8 cellular contexts compared by ENCODE assay signal in the genomic region with DNA sequence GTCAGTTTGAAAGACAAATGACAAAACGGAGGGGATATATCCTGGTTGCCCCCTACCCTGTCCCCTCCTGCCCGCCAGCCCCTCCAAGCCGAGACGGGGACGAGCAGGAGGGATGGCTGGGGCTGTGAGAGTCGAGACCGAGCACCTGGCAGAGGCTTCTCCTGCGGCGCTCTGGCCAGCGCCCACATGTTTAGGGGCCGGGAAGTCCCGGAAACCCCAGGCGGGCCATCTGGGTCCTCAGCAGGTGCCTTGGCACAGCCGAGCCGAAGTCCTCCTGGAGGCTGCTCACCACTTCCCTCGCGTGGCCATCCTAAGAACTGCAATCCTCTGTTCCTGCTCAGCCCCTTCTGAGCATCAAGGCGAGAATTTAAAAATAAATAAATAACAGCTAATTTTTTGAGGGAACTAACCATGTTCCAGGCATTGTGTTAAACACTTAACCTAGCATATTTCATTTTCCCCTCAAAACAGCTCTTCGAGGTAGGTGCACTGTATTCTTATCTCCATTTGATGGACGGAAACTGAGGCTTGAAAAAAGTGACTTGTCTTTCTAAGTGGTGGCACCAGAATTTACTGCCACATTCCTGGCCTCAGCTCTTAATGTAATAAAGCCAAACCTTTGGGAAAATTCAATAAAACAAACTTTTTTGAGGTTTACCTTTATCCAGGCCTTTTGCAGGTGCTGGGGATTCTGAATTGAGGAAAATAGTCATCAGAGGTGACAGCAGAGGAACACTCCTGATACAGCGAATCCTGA. TPM values are rescaled to one million over a fixed set of nuclear protein-coding genes. Genes with fewer than 3 reads are reported as not detected.
DNase-seq lines count a peak whose midpoint lies in the region; ATAC-seq, FAIRE-seq and TF ChIP-seq lines count a peak whose summit lies in the region.

No MANE protein-coding gene starts in this region.

- TF ChIP-seq POLR2A in thyroid gland (IDR thresholded peaks at IDR 0.05) = no peak

- H3K36me3 ChIP-seq in MG63 = no peaks in the 10 kb centered on the region
- H3K36me3 ChIP-seq in SJCRH30 = no peaks in the 10 kb centered on the region
- no peaks in the 10 kb centered on the region for H3K36me3 ChIP-seq in osteoblast (ENCODE audit: insufficient read depth, low read length)
- H3K36me3 ChIP-seq in thyroid gland = no peaks in the 10 kb centered on the region

- intact Hi-C loops in thyroid gland (cut with DNase I) = loop anchor here (5.0 kb wide), 1 partner anchor 57 kb away; no protein-coding TSS in a partner anchor

- H3K4me2 ChIP-seq in osteoblast (ENCODE audit: insufficient read depth, low read length) = no peak overlapping the region

- H3K4me3 ChIP-seq in MG63 (no peak overlapping the region), SJCRH30 (no peak overlapping the region), osteoblast (ENCODE audit: insufficient read depth, low read length) (no peak overlapping the region), thyroid gland (replicated peaks in 1 of 3) (no peak overlapping the region)

- H2AFZ ChIP-seq in osteoblast (ENCODE audit: low read length) = no peak overlapping the region

- H3K4me1 ChIP-seq in SJCRH30 (peaks cover 10% of the 10 kb centered on the region), osteoblast (ENCODE audit: insufficient read depth, low read length) (no peaks in the 10 kb centered on the region), thyroid gland (peaks cover 0 to 10% of the 10 kb centered on the region in 2 donors)

- H3K79me2 ChIP-seq in osteoblast (ENCODE audit: insufficient read depth, low read length) = no peaks in the 10 kb centered on the region

- WGBS in thyroid gland, 2 donors = 16 to 17% methylated on average over 17 to 19 of the region's 21 CpGs

- H3K27ac ChIP-seq in SJCRH30 (no peak overlapping the region), osteoblast (ENCODE audit: low read depth, low read length) (no peak overlapping the region), thyroid gland (no peak overlapping the region)

- no peak for FAIRE-seq in D721Med (lab: Jason Lieb, UNC)

- peak; percentile 50 for ATAC-seq in GM21737 (IDR thresholded peaks at IDR 0.05; ENCODE audit: unreplicated experiment)

- no peaks in the 10 kb centered on the region for H4K20me1 ChIP-seq in osteoblast (ENCODE audit: insufficient read depth, low read length)

- TF ChIP-seq CTCF in D721Med (IDR thresholded peaks at IDR 0.05; ENCODE audit: insufficient read depth, missing control alignments) (peak; percentile 85), osteoblast (IDR thresholded peaks at IDR 0.05; ENCODE audit: extremely low read depth, low read depth, low read length) (peak; percentile 87), thyroid gland (IDR thresholded peaks at IDR 0.05) (peak; percentile 77 to 99 (median 88))

- H3K27me3 ChIP-seq in MG63 (no peaks in the 10 kb centered on the region; the same call in 1 of the 2 replicates), SJCRH30 (no peaks in the 10 kb centered on the region), osteoblast (ENCODE audit: insufficient read depth, low read length) (peaks cover 17% of the 10 kb centered on the region), thyroid gland (no peaks in the 10 kb centered on the region)

- DNase-seq in D721Med (ENCODE audit: insufficient read length, low spot score) = peak; percentile 64
- peak; percentile 72 for DNase-seq in MG63
- DNase-seq in SJCRH30 = peak; percentile 74 to 89
- DNase-seq in activated gamma-delta T cell treated with Interleukin-2 at 50 U/mL for 16 hours = peak; percentile 84
- peak; percentile 36 for DNase-seq in foreskin melanocyte
- DNase-seq in osteoblast (ENCODE audit: insufficient read length, low spot score, missing footprints) = peak; percentile 94
- peak; percentile 77 to 82 for DNase-seq in thyroid gland

- H3K9me3 ChIP-seq in MG63 (no peaks in the 10 kb centered on the region), SJCRH30 (replicated peaks) (no peaks in the 10 kb centered on the region), osteoblast (ENCODE audit: low read depth, low read length) (no peaks in the 10 kb centered on the region), thyroid gland (no peaks in the 10 kb centered on the region)

RNA-seq across cellular contexts. Expression of gene RIMS3, which starts 3.5 kb away (rescaled TPM):
- 0.82 TPM in 1 of 2 replicates, not detected in the other for total RNA-seq in MG63 (2014; rRNA removed; shearing (Covaris generic); ENCODE audit: low replicate concordance)
- 10.0 and 12.7 TPM in 2 replicates for total RNA-seq in SJCRH30 (2014; rRNA removed; shearing (Covaris generic))
- total RNA-seq in osteoblast (3.5 and 6.2 TPM in 2 replicates), thyroid gland (1 to 10 TPM; 2.1 to 4.4 (median 3.5) TPM)

RNA-seq across cellular contexts. Expression of gene NFYC, which starts 22.6 kb away (rescaled TPM):
- total RNA-seq in MG63 (2014; rRNA removed; shearing (Covaris generic); ENCODE audit: low replicate concordance) = 10.7 and 16.4 TPM in 2 replicates
- total RNA-seq in SJCRH30 (2014; rRNA removed; shearing (Covaris generic)) = 52.8 and 55.6 TPM in 2 replicates
- 24.2 TPM in 2 replicates for total RNA-seq in osteoblast
- 100 to 1,000 TPM in 1 of 4 donors, 10 to 100 TPM in 3; 70.5 to 175 (median 96.7) TPM for total RNA-seq in thyroid gland

Comparison
In these comparisons a context has a peak if more than half of its experiments do, and no peak if none do; other contexts are left out.
1. DNase-seq: peak in every context shown above with its lines; median percentile 94 in osteoblast; 84 in activated gamma-delta T cell treated with Interleukin-2 at 50 U/mL for 16 hours; 82 in SJCRH30; 80 in thyroid gland; 72 in MG63; 64 in D721Med; 36 in foreskin melanocyte.